18 cellular contexts compared by ENCODE assay signal in the genomic region with DNA sequence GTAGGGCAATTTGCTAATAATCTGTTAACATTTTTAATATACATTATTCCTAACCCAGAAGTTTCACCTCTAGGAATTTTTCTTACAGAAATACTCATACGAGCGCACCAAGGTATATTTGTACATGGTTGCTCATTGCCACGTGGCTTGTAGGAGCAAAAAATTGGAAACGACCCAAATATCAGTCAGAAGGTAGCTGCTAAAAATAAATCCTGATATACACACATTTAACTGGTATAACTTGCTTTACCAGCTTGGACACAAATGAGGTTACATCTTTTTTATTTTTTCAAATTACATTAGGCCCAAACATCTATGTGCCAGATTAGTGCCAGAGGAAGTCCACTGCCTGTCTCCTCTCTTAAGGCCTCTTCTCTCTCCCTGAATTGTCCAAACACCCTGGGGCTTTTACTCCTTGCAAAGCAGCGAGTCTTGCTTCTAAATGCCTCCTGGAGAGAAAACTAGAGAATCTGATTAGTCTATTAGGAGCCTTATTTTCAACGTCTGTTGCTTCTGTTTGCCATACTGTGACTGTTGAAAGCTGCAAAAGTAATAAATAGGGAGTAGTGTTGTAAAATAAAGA.
DNase-seq lines count a peak whose midpoint lies in the region; ATAC-seq and TF ChIP-seq lines count a peak whose summit lies in the region.
"Had no signal": no experiment of that assay in that cellular context is flagged by ENCODE, and none has a peak within 500 bp of the region (broad histone marks: within the 10 kb centered on the region; RNA-seq: fewer than 3 reads in every experiment).

No MANE protein-coding gene starts in this region.

- no peak overlapping the region for H3K4me3 Mint-ChIP-seq in CD8-positive, alpha-beta T cell
- H3K4me3 Mint-ChIP-seq: IgD-negative memory B cell, immature natural killer cell had no signal

- H3K27ac Mint-ChIP-seq in CD8-positive, alpha-beta T cell, result no peak overlapping the region
- H3K27ac Mint-ChIP-seq: IgD-negative memory B cell, immature natural killer cell had no signal

- peaks cover 5% of the 10 kb centered on the region for H3K4me1 Mint-ChIP-seq in CD8-positive, alpha-beta T cell (ENCODE audit: low read depth)
- H3K4me1 Mint-ChIP-seq: immature natural killer cell had no signal

- H3K36me3 Mint-ChIP-seq in CD8-positive, alpha-beta T cell, result no peaks in the 10 kb centered on the region
- H3K36me3 Mint-ChIP-seq: IgD-negative memory B cell, immature natural killer cell had no signal

- H3K36me3 ChIP-seq in left ventricle myocardium inferior (no peaks in the 10 kb centered on the region), right atrium auricular region (no peaks in the 10 kb centered on the region), RWPE2 (ENCODE audit: low read depth) (no peaks in the 10 kb centered on the region), upper lobe of right lung (no peaks in the 10 kb centered on the region)
- H3K36me3 ChIP-seq in CD8-positive, alpha-beta T cell (ENCODE audit: insufficient read depth, low read length), result no peaks in the 10 kb centered on the region

- H3K4me3 ChIP-seq in left ventricle myocardium inferior (no peak overlapping the region), right atrium auricular region (no peak overlapping the region), RWPE2 (ENCODE audit: severe bottlenecking) (no peak overlapping the region), upper lobe of right lung (no peak overlapping the region)
- no peak overlapping the region for H3K4me3 ChIP-seq in CD8-positive, alpha-beta T cell (ENCODE audit: low read depth, low read length)

- H3K27ac ChIP-seq in left ventricle myocardium inferior (replicated peaks), result peak overlapping the region; percentile 26
- H3K27ac ChIP-seq in right atrium auricular region, result no peak overlapping the region
- no peak overlapping the region for H3K27ac ChIP-seq in RWPE2 (ENCODE audit: poor library complexity, severe bottlenecking)
- H3K27ac ChIP-seq in upper lobe of right lung, result no peak overlapping the region
- H3K27ac ChIP-seq in CD8-positive, alpha-beta T cell (ENCODE audit: low read depth, low read length), result no peak overlapping the region

- peaks cover 11% of the 10 kb centered on the region for H3K4me1 ChIP-seq in left ventricle myocardium inferior
- H3K4me1 ChIP-seq in right atrium auricular region, result peaks cover 0 to 2% of the 10 kb centered on the region in 2 donors
- H3K4me1 ChIP-seq in RWPE2 (ENCODE audit: insufficient read depth, poor library complexity, severe bottlenecking), result peaks cover 12% of the 10 kb centered on the region
- H3K4me1 ChIP-seq in upper lobe of right lung, result no peaks in the 10 kb centered on the region
- peaks cover 5% of the 10 kb centered on the region for H3K4me1 ChIP-seq in CD8-positive, alpha-beta T cell (ENCODE audit: insufficient read depth, low read length)

- H3K27me3 Mint-ChIP-seq in CD8-positive, alpha-beta T cell (ENCODE audit: low read depth), result no peaks in the 10 kb centered on the region

- peak; percentile 67 for ATAC-seq in RWPE2 (ENCODE audit: low read depth)
- peak; percentile 17 for ATAC-seq in upper lobe of right lung
- no peak for ATAC-seq in CD8-positive, alpha-beta T cell

- H3K9me3 Mint-ChIP-seq in CD8-positive, alpha-beta T cell, result no peaks in the 10 kb centered on the region
- H3K9me3 Mint-ChIP-seq: IgD-negative memory B cell, immature natural killer cell had no signal

- TF ChIP-seq CTCF in left ventricle myocardium inferior (IDR thresholded peaks at IDR 0.05; ENCODE audit: borderline replicate concordance) (no peak), right atrium auricular region (IDR thresholded peaks at IDR 0.05) (no peak), RWPE2 (IDR thresholded peaks at IDR 0.05; ENCODE audit: poor library complexity, severe bottlenecking) (no peak), upper lobe of right lung (IDR thresholded peaks at IDR 0.05) (no peak)
- no peak for TF ChIP-seq CTCF in CD8-positive, alpha-beta T cell (IDR thresholded peaks at IDR 0.05)

- H3K27me3 ChIP-seq in left ventricle myocardium inferior (ENCODE audit: low read depth) (no peaks in the 10 kb centered on the region), right atrium auricular region (no peaks in the 10 kb centered on the region), RWPE2 (ENCODE audit: insufficient read depth, poor library complexity, severe bottlenecking) (no peaks in the 10 kb centered on the region), upper lobe of right lung (no peaks in the 10 kb centered on the region)
- H3K27me3 ChIP-seq in CD8-positive, alpha-beta T cell (ENCODE audit: insufficient read depth, low read length), result no peaks in the 10 kb centered on the region

- CTCF ChIA-PET in CD8-positive, alpha-beta T cell (lab: Charles Lee), result no interaction called here

- POLR2A ChIA-PET in CD8-positive, alpha-beta T cell (lab: Charles Lee), result interaction anchor here (0.8 kb wide), 1 partner anchor 12 kb away, joined by 3 read pairs; no protein-coding TSS in a partner anchor

- H3K9me3 ChIP-seq in left ventricle myocardium inferior (replicated peaks), result no peaks in the 10 kb centered on the region
- H3K9me3 ChIP-seq in right atrium auricular region, result no peaks in the 10 kb centered on the region
- H3K9me3 ChIP-seq in RWPE2 (ENCODE audit: severe bottlenecking), result no peaks in the 10 kb centered on the region
- no peaks in the 10 kb centered on the region for H3K9me3 ChIP-seq in upper lobe of right lung
- no peaks in the 10 kb centered on the region for H3K9me3 ChIP-seq in CD8-positive, alpha-beta T cell (ENCODE audit: low read length)

- DNase-seq in left ventricle myocardium inferior, result no peak
- no peak for DNase-seq in right atrium auricular region (ENCODE audit: low spot score)
- no peak for DNase-seq in RWPE2 (ENCODE audit: low spot score)
- DNase-seq in kidney tubule cell (ENCODE audit: low spot score), result peak; percentile 33
- no peak for DNase-seq in upper lobe of right lung
- no peak for DNase-seq in activated CD4-positive, alpha-beta T cell treated with anti-CD3 and anti-CD28 coated beads for 4 hours
- DNase-seq in kidney glomerular epithelial cell (lab: John Stamatoyannopoulos, UW), result no peak
- no peak for DNase-seq in CD8-positive, alpha-beta T cell
- DNase-seq: activated CD4-positive, alpha-beta T cell treated with anti-CD3 and anti-CD28 coated beads, Interleukin-2, amount 50 U/mL, for 4 hours; activated naive CD4-positive, alpha-beta T cell treated with anti-CD3 and anti-CD28 coated beads, Interleukin-2, amount 50 U/mL, for 16 hours; dermis blood vessel endothelial cell; glutamatergic neuron; immature natural killer cell; midbrain; NCI-H1092; nucleus accumbens; stimulated activated CD4-positive, alpha-beta T cell treated with anti-CD3 and anti-CD28 coated beads, Interleukin-4, amount 100 ng/mL, for 1 hour had no signal

- intact Hi-C loops in left ventricle myocardium inferior (cut with micrococcal nuclease) (no loop called here), upper lobe of right lung (cut with DNase I) (no loop called here)
- intact Hi-C loops in CD8-positive, alpha-beta T cell (cut with DNase I, micrococcal nuclease), result no loop called here
